26 cellular contexts compared by ENCODE assay signal in the genomic region with DNA sequence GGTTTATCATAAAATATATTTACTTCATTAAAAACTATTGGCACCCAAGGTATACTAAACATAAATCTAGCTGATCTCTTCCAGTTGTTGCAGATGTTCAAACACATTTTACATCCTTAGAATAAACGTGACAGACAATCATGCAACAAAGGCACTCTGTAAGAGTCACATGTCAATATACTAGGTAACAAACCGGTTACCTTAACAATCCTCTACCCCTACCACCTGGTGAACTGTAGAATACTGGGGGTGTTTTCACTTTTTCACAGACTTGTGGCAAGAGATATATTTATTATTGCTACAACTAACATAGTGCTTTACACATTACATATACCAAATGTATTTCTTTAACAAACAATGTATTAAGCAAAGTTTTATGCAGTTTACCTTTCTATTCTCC. TPM values are rescaled to one million over a fixed set of nuclear protein-coding genes. Genes with fewer than 3 reads are reported as not detected.
DNase-seq lines count a peak whose midpoint lies in the region; TF ChIP-seq lines count a peak whose summit lies in the region.
"Had no signal": no experiment of that assay in that cellular context is flagged by ENCODE, and none has a peak within 500 bp of the region (broad histone marks: within the 10 kb centered on the region; RNA-seq: fewer than 3 reads in every experiment).

No MANE protein-coding gene starts in this region.

- no peak overlapping the region for H3K4me3 ChIP-seq in CD8-positive, alpha-beta memory T cell (ENCODE audit: low read length)
- no peak overlapping the region for H3K4me3 ChIP-seq in smooth muscle cell
- H3K4me3 ChIP-seq in H7 (ENCODE audit: insufficient read depth, low read depth, low read length): no peak overlapping the region
- H3K4me3 ChIP-seq: adrenal gland, esophagus squamous epithelium, gastroesophageal sphincter, lower lobe of right lung, thyroid gland had no signal

- DNase-seq in T-helper 1 cell: no peak
- DNase-seq in CD8-positive, alpha-beta memory T cell: peak in 1 of 5 donors; percentile 63
- no peak for DNase-seq in activated CD4-positive, alpha-beta memory T cell treated with anti-CD3 and anti-CD28 coated beads, Interleukin-2, amount 10 ng/mL, durations not matched to agents 7 days and 5 days
- no peak for DNase-seq in immature natural killer cell
- DNase-seq in Kasumi-1 (lab: John Stamatoyannopoulos, UW): no peak
- no peak for DNase-seq in smooth muscle cell (lab: John Stamatoyannopoulos, UW; ENCODE audit: unreplicated experiment)
- no peak for DNase-seq in H7
- DNase-seq: 8988T; activated CD4-positive, alpha-beta T cell treated with anti-CD3 and anti-CD28 coated beads, Interleukin-2, amount 50 U/mL, for 4 hours; activated T-cell treated with anti-CD3 and anti-CD28 coated beads, Interleukin-2, amount 50 U/mL, for 48 hours; adrenal gland; COR-L47; DMS79; endodermal cell; esophagus squamous epithelium; kidney; lower lobe of right lung; NCI-H2029; NCI-H2227 treated with DMSO at 0.1 percent for 48 hours; NCI-H748 treated with DMSO at 0.1 percent for 48 hours; nucleus accumbens; stimulated activated CD4-positive, alpha-beta T cell treated with anti-CD3 and anti-CD28 coated beads, Interleukin-1b, Interleukin-23, amount 100 ng/mL, for 48 hours; thyroid gland had no signal

- peak overlapping the region; percentile 8 for H3K27ac Mint-ChIP-seq in T-helper 1 cell treated with Interleukin-12 subunit alpha and Interleukin-12 subunit beta and Interleukin-4 antibody, amounts not matched to agents 30 μg/mL and 1 μg/mL, for 36 hours
- peak overlapping the region in 7 of 8 donors; percentile 85 to 99 (median 95) for H3K27ac Mint-ChIP-seq in CD8-positive, alpha-beta memory T cell
- H3K27ac Mint-ChIP-seq in activated CD4-positive, alpha-beta memory T cell treated with anti-CD3 and anti-CD28 coated beads, Interleukin-2, amount 10 ng/mL, durations not matched to agents 7 days and 5 days: peak overlapping the region; percentile 45
- peak overlapping the region; percentile 55 to 97 (median 73) for H3K27ac Mint-ChIP-seq in immature natural killer cell
- H3K27ac Mint-ChIP-seq: endodermal cell had no signal

- CTCF ChIA-PET in CD8-positive, alpha-beta memory T cell (lab: Charles Lee): interaction anchor here (0.8 to 1.2 kb wide), 2 partner anchors 85 to 121 kb away, joined by 3 read pairs; no protein-coding TSS in a partner anchor
- CTCF ChIA-PET in activated CD4-positive, alpha-beta memory T cell treated with anti-CD3 and anti-CD28 coated beads, Interleukin-2, amount 10 ng/mL, durations not matched to agents 7 days and 5 days (lab: Charles Lee): interaction anchor here (0.7 kb wide), 2 partner anchors 15 to 78 kb away, joined by 3 read pairs; no protein-coding TSS in a partner anchor

- peaks cover 6% of the 10 kb centered on the region for H3F3A ChIP-seq in smooth muscle cell (ENCODE audit: low read depth)

- peaks cover 50% of the 10 kb centered on the region for H3K36me3 ChIP-seq in CD8-positive, alpha-beta memory T cell (ENCODE audit: insufficient read depth, low read length)
- H3K36me3 ChIP-seq in smooth muscle cell (ENCODE audit: low read depth) (peaks cover 21% of the 10 kb centered on the region), H7 (replicated peaks; ENCODE audit: control insufficient read depth, insufficient read depth, low read length) (no peaks in the 10 kb centered on the region; the same call in none of the 2 replicates)
- H3K36me3 ChIP-seq: gastroesophageal sphincter, thyroid gland had no signal

- no peaks in the 10 kb centered on the region for H3K9me3 Mint-ChIP-seq in T-helper 1 cell treated with Interleukin-12 subunit alpha and Interleukin-12 subunit beta and Interleukin-4 antibody, amounts not matched to agents 30 μg/mL and 1 μg/mL, for 36 hours
- H3K9me3 Mint-ChIP-seq in CD8-positive, alpha-beta memory T cell: no peaks in the 10 kb centered on the region
- no peaks in the 10 kb centered on the region for H3K9me3 Mint-ChIP-seq in activated CD4-positive, alpha-beta memory T cell treated with anti-CD3 and anti-CD28 coated beads, Interleukin-2, amount 10 ng/mL, durations not matched to agents 7 days and 5 days
- H3K9me3 Mint-ChIP-seq in immature natural killer cell: no peaks in the 10 kb centered on the region
- H3K9me3 Mint-ChIP-seq: stimulated activated memory B cell treated with anti-CD40 and anti-IgM and Interleukin-4, amounts not matched to agents 10 μg/mL and 1 μg/mL and 100 μg/mL, for 72 hours had no signal

- peaks cover 74% of the 10 kb centered on the region for H3K4me1 Mint-ChIP-seq in T-helper 1 cell treated with Interleukin-12 subunit alpha and Interleukin-12 subunit beta and Interleukin-4 antibody, amounts not matched to agents 30 μg/mL and 1 μg/mL, for 36 hours (ENCODE audit: low read depth)
- H3K4me1 Mint-ChIP-seq in CD8-positive, alpha-beta memory T cell: peaks cover 83 to 98% (median 96%) of the 10 kb centered on the region in 3 donors
- peaks cover 81% of the 10 kb centered on the region for H3K4me1 Mint-ChIP-seq in activated CD4-positive, alpha-beta memory T cell treated with anti-CD3 and anti-CD28 coated beads, Interleukin-2, amount 10 ng/mL, durations not matched to agents 7 days and 5 days
- peaks cover 79 to 99% of the 10 kb centered on the region in 2 donors for H3K4me1 Mint-ChIP-seq in immature natural killer cell
- H3K4me1 Mint-ChIP-seq: endodermal cell had no signal

- H3K79me2 ChIP-seq in smooth muscle cell (ENCODE audit: low read depth): peaks cover 88% of the 10 kb centered on the region

- no peaks in the 10 kb centered on the region for H3K27me3 Mint-ChIP-seq in T-helper 1 cell treated with Interleukin-12 subunit alpha and Interleukin-12 subunit beta and Interleukin-4 antibody, amounts not matched to agents 30 μg/mL and 1 μg/mL, for 36 hours (ENCODE audit: low read depth)
- H3K27me3 Mint-ChIP-seq in CD8-positive, alpha-beta memory T cell: peaks cover 0 to 4% of the 10 kb centered on the region in 2 donors
- H3K27me3 Mint-ChIP-seq in activated CD4-positive, alpha-beta memory T cell treated with anti-CD3 and anti-CD28 coated beads, Interleukin-2, amount 10 ng/mL, durations not matched to agents 7 days and 5 days: no peaks in the 10 kb centered on the region
- peaks cover 5 to 30% (median 12%) of the 10 kb centered on the region in 3 donors for H3K27me3 Mint-ChIP-seq in immature natural killer cell (ENCODE audit: low read depth in 3 of 3)
- H3K27me3 Mint-ChIP-seq: stimulated activated memory B cell treated with anti-CD40 and anti-IgM and Interleukin-4, amounts not matched to agents 10 μg/mL and 1 μg/mL and 100 μg/mL, for 72 hours had no signal

- H3K27ac ChIP-seq in CD8-positive, alpha-beta memory T cell (ENCODE audit: low read depth, low read length): no peak overlapping the region
- H3K27ac ChIP-seq in smooth muscle cell (ENCODE audit: low read depth): no peak overlapping the region
- H3K27ac ChIP-seq: adrenal gland, esophagus squamous epithelium, gastroesophageal sphincter, lower lobe of right lung, thyroid gland had no signal

- no peak overlapping the region for H2AFZ ChIP-seq in smooth muscle cell (ENCODE audit: low read depth)

- peaks cover 37% of the 10 kb centered on the region for H4K20me1 ChIP-seq in smooth muscle cell (ENCODE audit: low read depth)

- peak overlapping the region; percentile 32 for H3K4me3 Mint-ChIP-seq in T-helper 1 cell treated with Interleukin-12 subunit alpha and Interleukin-12 subunit beta and Interleukin-4 antibody, amounts not matched to agents 30 μg/mL and 1 μg/mL, for 36 hours
- H3K4me3 Mint-ChIP-seq in CD8-positive, alpha-beta memory T cell: peak overlapping the region in 6 of 7 donors; percentile 21 to 77 (median 56)
- H3K4me3 Mint-ChIP-seq in activated CD4-positive, alpha-beta memory T cell treated with anti-CD3 and anti-CD28 coated beads, Interleukin-2, amount 10 ng/mL, durations not matched to agents 7 days and 5 days: no peak overlapping the region
- H3K4me3 Mint-ChIP-seq in immature natural killer cell: no peak overlapping the region
- H3K4me3 Mint-ChIP-seq: endodermal cell; stimulated activated memory B cell treated with anti-CD40 and anti-IgM and Interleukin-4, amounts not matched to agents 10 μg/mL and 1 μg/mL and 100 μg/mL, for 72 hours had no signal

- H3K4me1 ChIP-seq in CD8-positive, alpha-beta memory T cell (ENCODE audit: insufficient read depth, low read length): peaks cover 91% of the 10 kb centered on the region
- H3K4me1 ChIP-seq in smooth muscle cell (ENCODE audit: low read depth): peaks cover 11% of the 10 kb centered on the region
- H3K4me1 ChIP-seq: esophagus squamous epithelium, gastroesophageal sphincter, thyroid gland had no signal

- H3K9ac ChIP-seq in smooth muscle cell (ENCODE audit: low read depth): no peak overlapping the region

- H3K27me3 ChIP-seq in CD8-positive, alpha-beta memory T cell (ENCODE audit: insufficient read depth, low read length, poor library complexity, severe bottlenecking): no peaks in the 10 kb centered on the region
- H3K27me3 ChIP-seq in smooth muscle cell (ENCODE audit: low read depth) (no peaks in the 10 kb centered on the region), H7 (ENCODE audit: control insufficient read depth, insufficient read depth, low read length) (no peaks in the 10 kb centered on the region)
- H3K27me3 ChIP-seq: adrenal gland, esophagus squamous epithelium, gastroesophageal sphincter, thyroid gland had no signal

- POLR2A ChIA-PET in CD8-positive, alpha-beta memory T cell (lab: Charles Lee): interaction anchor here (2.6 kb wide), 1 partner anchor 14 kb away, joined by 10 read pairs; no protein-coding TSS in a partner anchor
- POLR2A ChIA-PET in activated CD4-positive, alpha-beta memory T cell treated with anti-CD3 and anti-CD28 coated beads, Interleukin-2, amount 10 ng/mL, durations not matched to agents 7 days and 5 days (lab: Charles Lee): interaction anchor here (1.0 to 7.7 kb wide), 3 partner anchors 7 to 105 kb away, joined by 3 to 130 read pairs (median 9); no protein-coding TSS in a partner anchor

- no peak overlapping the region for H3K4me2 ChIP-seq in smooth muscle cell

- H3K9me3 ChIP-seq in CD8-positive, alpha-beta memory T cell (ENCODE audit: low read length): no peaks in the 10 kb centered on the region
- H3K9me3 ChIP-seq in smooth muscle cell (replicated peaks; ENCODE audit: low read depth): no peaks in the 10 kb centered on the region
- H3K9me3 ChIP-seq: adrenal gland, esophagus squamous epithelium, gastroesophageal sphincter, lower lobe of right lung, thyroid gland had no signal

- TF ChIP-seq CTCF in smooth muscle cell (IDR thresholded peaks at IDR 0.05; ENCODE audit: borderline replicate concordance, insufficient read depth, poor library complexity, severe bottlenecking): no peak

- WGBS in smooth muscle cell (ENCODE audit: low lambda C conversion rate): 42% methylated on average over 2 of the region's 2 CpGs

- peaks cover 83% of the 10 kb centered on the region for H3K36me3 Mint-ChIP-seq in T-helper 1 cell treated with Interleukin-12 subunit alpha and Interleukin-12 subunit beta and Interleukin-4 antibody, amounts not matched to agents 30 μg/mL and 1 μg/mL, for 36 hours (ENCODE audit: low read depth)
- peaks cover 26 to 86% (median 32%) of the 10 kb centered on the region in 3 donors for H3K36me3 Mint-ChIP-seq in CD8-positive, alpha-beta memory T cell
- peaks cover 86% of the 10 kb centered on the region for H3K36me3 Mint-ChIP-seq in activated CD4-positive, alpha-beta memory T cell treated with anti-CD3 and anti-CD28 coated beads, Interleukin-2, amount 10 ng/mL, durations not matched to agents 7 days and 5 days (ENCODE audit: low read depth)
- H3K36me3 Mint-ChIP-seq in immature natural killer cell: peaks cover 27 to 55% (median 40%) of the 10 kb centered on the region in 3 donors

RNA-seq across cellular contexts. Expression of gene STK17B, which starts 15.8 kb away (rescaled TPM):
- 100 to 1,000 TPM; 121 to 130 TPM for total RNA-seq in CD8-positive, alpha-beta memory T cell
- polyA plus RNA-seq in CD8-positive, alpha-beta memory T cell: 54.6 TPM
- 100 to 1,000 TPM; 365 to 367 TPM for total RNA-seq in activated CD4-positive, alpha-beta memory T cell treated with anti-CD3 and anti-CD28 coated beads, Interleukin-2, amount 10 ng/mL, durations not matched to agents 7 days and 5 days
- 10 to 100 TPM; 45.8 to 68.1 (median 68.0) TPM for polyA plus RNA-seq in immature natural killer cell
- total RNA-seq in smooth muscle cell: 165 and 190 TPM in 2 replicates
- polyA plus RNA-seq in smooth muscle cell: 26.6 and 33.5 TPM in 2 replicates
- 16.2 and 26.5 TPM in 2 replicates for total RNA-seq in H7 (2014; rRNA removed; shearing (Covaris generic))

Comparison
In these comparisons a context has a peak if more than half of its experiments do, and no peak if none do; other contexts are left out.
1. H3K27ac Mint-ChIP-seq: peak in every context shown above with its lines; median percentile 95 in CD8-positive, alpha-beta memory T cell; 73 in immature natural killer cell; 45 in activated CD4-positive, alpha-beta memory T cell treated with anti-CD3 and anti-CD28 coated beads, Interleukin-2, amount 10 ng/mL, durations not matched to agents 7 days and 5 days; 8 in T-helper 1 cell treated with Interleukin-12 subunit alpha and Interleukin-12 subunit beta and Interleukin-4 antibody, amounts not matched to agents 30 μg/mL and 1 μg/mL, for 36 hours.
2. H3K4me3 Mint-ChIP-seq: peak in T-helper 1 cell treated with Interleukin-12 subunit alpha and Interleukin-12 subunit beta and Interleukin-4 antibody, amounts not matched to agents 30 μg/mL and 1 μg/mL, for 36 hours (single experiment) and CD8-positive, alpha-beta memory T cell (6 of 7); none in activated CD4-positive, alpha-beta memory T cell treated with anti-CD3 and anti-CD28 coated beads, Interleukin-2, amount 10 ng/mL, durations not matched to agents 7 days and 5 days (single experiment) and immature natural killer cell (0 of 5).